ENCODE assay signal across 9 cellular contexts in the genomic region with DNA sequence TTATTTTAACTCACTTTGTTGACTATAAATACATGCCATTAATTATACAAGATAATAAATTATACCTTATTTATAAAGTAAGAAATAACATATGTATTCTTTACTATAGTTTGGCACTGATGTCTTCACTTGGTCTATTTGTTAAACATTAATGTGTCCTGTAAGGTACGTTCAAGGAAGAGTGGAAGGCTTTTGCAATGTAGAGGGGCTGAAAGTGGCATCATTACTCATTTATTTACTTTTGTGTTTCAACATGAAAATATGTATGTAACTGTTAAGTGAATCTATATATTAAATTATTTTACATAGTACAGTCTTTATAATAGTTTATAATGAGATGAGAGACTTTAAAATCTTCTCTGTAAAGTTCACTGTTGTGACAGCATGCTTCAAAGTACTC.
"Had no signal": no experiment of that assay in that cellular context is flagged by ENCODE, and none has a peak within 500 bp of the region (broad histone marks: within the 10 kb centered on the region; RNA-seq: fewer than 3 reads in every experiment).

No MANE protein-coding gene starts in this region.

- DNase-seq: GM23248, GOT3, H7, HFFc6 had no signal

- ATAC-seq: HCT116, HepG2 had no signal

- H3K27ac ChIP-seq: GM23248, HL-60 had no signal

- H3K4me1 ChIP-seq: HAP-1 had no signal

- H3K27ac Mint-ChIP-seq: HFFc6, IgD-negative memory B cell had no signal

- H3K36me3 ChIP-seq: HAP-1 had no signal

- H3K4me1 Mint-ChIP-seq: IgD-negative memory B cell had no signal

- FAIRE-seq: HepG2 had no signal

- H3K27me3 Mint-ChIP-seq: IgD-negative memory B cell had no signal

- H3K4me3 Mint-ChIP-seq: HFFc6, IgD-negative memory B cell had no signal

- H3K4me3 ChIP-seq: GM23248, HAP-1 had no signal

- H3K9me3 ChIP-seq: HAP-1 had no signal
